In the genomic region with DNA sequence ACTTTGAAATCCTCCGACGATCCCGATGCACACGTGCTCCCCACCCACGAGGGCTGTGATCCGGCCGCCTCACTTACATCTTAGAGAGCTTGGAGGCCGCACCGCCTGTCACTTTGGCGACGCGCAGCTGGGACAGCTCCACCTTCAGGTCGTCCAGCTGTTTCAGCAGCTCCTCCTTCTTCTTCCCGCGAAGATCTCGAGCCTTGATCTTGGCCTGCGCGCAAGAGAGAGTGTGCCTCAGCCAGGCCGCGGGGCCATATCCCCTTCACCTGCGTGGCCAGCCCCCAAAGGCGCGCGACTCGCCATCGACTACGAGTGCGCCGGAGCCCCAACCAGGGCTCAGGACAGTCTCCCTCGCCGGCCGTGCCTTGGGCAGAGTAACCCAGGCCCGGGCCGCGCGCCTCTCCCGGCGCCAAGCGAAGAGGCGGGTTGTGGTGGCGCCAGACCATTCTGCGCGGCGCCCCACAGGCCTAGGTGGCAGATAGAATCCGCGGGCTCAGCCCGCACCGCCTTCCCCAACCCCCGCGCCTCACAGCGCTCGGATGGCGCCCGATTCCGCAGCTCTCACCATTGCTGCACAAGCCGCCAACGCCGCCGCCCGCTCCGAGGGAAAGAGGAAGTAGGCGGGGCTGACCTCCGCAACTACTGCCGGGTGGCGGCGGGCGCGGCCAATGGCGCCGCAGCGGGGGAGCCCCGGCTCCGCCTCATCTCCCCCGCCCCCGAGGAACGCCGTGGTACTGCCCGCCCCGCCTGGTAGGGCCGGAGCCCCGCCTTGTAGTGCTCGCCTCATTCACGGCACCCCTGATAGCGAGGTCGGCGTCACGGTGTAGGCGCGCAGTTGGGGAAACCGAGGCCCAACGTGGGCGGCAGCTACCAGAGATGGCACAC, we compare ENCODE assay signal across 2 cellular contexts.
TF ChIP-seq lines count a peak whose summit lies in the region.

A gene (plus strand): TSS at position 789 of the 888 bp plus-strand sequence. CDS start 7,161 bp downstream, outside the sequence.
A gene (minus strand): TSS at position 616 of the 888 bp plus-strand sequence. CDS start 45 bp downstream, at position 571.

TF ChIP-seq in A549, 52 proteins besides CTCF, POLR2A, EP300 and RAD21 (continued from another document):
- TF ChIP-seq, protein P1, sequence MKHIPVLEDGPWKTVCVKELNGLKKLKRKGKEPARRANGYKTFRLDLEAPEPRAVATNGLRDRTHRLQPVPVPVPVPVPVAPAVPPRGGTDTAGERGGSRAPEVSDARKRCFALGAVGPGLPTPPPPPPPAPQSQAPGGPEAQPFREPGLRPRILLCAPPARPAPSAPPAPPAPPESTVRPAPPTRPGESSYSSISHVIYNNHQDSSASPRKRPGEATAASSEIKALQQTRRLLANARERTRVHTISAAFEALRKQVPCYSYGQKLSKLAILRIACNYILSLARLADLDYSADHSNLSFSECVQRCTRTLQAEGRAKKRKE (CRISPR knock-in tag; IDR thresholded peaks at IDR 0.05; ENCODE audit: low read depth) = no peak
- TF ChIP-seq TFCP2L1 (CRISPR knock-in tag; IDR thresholded peaks at IDR 0.05) (peak; percentile 70; the same call in 1 of the 2 replicates), MAZ (IDR thresholded peaks at IDR 0.05; ENCODE audit: borderline replicate concordance, low read depth, low read length) (no peak), ESRRA (IDR thresholded peaks at IDR 0.05; ENCODE audit: borderline replicate concordance, low read length) (no peak), EHMT2 (IDR thresholded peaks at IDR 0.05; ENCODE audit: low read depth) (no peak), KDM1A (IDR thresholded peaks at IDR 0.05; ENCODE audit: low read depth) (no peak), CHD2 (IDR thresholded peaks at IDR 0.05; ENCODE audit: low read length, partially characterized antibody) (no peak), ZFP36 (IDR thresholded peaks at IDR 0.05; ENCODE audit: borderline replicate concordance, partially characterized antibody) (no peak), HOXB5 (CRISPR knock-in tag; IDR thresholded peaks at IDR 0.05) (no peak), HOXB13 (CRISPR knock-in tag; IDR thresholded peaks at IDR 0.05; ENCODE audit: low read depth) (no peak), FOSL2 (IDR thresholded peaks at IDR 0.05) (no peak), FOSL2 (CRISPR knock-in tag; IDR thresholded peaks at IDR 0.05) (peak; percentile 33; the same call in 1 of the 2 replicates), CBX8 (IDR thresholded peaks at IDR 0.05) (no peak), JUNB (IDR thresholded peaks at IDR 0.05) (no peak), PHF8 (IDR thresholded peaks at IDR 0.05; ENCODE audit: borderline replicate concordance, low read depth) (peak; percentile 65; the same call in 1 of the 2 replicates), MAFK (IDR thresholded peaks at IDR 0.05; ENCODE audit: partially characterized antibody) (no peak), FOXS1 (CRISPR knock-in tag; IDR thresholded peaks at IDR 0.05) (no peak), EHF (CRISPR knock-in tag; IDR thresholded peaks at IDR 0.05) (no peak)
- TF ChIP-seq, protein P2, sequence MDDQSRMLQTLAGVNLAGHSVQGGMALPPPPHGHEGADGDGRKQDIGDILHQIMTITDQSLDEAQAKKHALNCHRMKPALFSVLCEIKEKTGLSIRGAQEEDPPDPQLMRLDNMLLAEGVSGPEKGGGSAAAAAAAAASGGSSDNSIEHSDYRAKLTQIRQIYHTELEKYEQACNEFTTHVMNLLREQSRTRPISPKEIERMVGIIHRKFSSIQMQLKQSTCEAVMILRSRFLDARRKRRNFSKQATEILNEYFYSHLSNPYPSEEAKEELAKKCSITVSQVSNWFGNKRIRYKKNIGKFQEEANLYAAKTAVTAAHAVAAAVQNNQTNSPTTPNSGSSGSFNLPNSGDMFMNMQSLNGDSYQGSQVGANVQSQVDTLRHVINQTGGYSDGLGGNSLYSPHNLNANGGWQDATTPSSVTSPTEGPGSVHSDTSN (IDR thresholded peaks at IDR 0.05) = peak; percentile 64
- TF ChIP-seq, protein P3, sequence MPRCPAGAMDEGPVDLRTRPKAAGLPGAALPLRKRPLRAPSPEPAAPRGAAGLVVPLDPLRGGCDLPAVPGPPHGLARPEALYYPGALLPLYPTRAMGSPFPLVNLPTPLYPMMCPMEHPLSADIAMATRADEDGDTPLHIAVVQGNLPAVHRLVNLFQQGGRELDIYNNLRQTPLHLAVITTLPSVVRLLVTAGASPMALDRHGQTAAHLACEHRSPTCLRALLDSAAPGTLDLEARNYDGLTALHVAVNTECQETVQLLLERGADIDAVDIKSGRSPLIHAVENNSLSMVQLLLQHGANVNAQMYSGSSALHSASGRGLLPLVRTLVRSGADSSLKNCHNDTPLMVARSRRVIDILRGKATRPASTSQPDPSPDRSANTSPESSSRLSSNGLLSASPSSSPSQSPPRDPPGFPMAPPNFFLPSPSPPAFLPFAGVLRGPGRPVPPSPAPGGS (IDR thresholded peaks at IDR 0.05) = peak; percentile 91
- TF ChIP-seq, protein P4, sequence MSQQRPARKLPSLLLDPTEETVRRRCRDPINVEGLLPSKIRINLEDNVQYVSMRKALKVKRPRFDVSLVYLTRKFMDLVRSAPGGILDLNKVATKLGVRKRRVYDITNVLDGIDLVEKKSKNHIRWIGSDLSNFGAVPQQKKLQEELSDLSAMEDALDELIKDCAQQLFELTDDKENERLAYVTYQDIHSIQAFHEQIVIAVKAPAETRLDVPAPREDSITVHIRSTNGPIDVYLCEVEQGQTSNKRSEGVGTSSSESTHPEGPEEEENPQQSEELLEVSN (IDR thresholded peaks at IDR 0.05; ENCODE audit: borderline replicate concordance, low read depth) = peak; percentile 43; the same call in 1 of the 2 replicates
- TF ChIP-seq, protein P5, sequence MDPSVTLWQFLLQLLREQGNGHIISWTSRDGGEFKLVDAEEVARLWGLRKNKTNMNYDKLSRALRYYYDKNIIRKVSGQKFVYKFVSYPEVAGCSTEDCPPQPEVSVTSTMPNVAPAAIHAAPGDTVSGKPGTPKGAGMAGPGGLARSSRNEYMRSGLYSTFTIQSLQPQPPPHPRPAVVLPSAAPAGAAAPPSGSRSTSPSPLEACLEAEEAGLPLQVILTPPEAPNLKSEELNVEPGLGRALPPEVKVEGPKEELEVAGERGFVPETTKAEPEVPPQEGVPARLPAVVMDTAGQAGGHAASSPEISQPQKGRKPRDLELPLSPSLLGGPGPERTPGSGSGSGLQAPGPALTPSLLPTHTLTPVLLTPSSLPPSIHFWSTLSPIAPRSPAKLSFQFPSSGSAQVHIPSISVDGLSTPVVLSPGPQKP (IDR thresholded peaks at IDR 0.05; ENCODE audit: low read depth, low read length) = no peak

TF ChIP-seq in K562, 482 proteins besides CTCF, POLR2A, EP300 and RAD21 (continued from another document and continues in another):
- TF ChIP-seq RFX1 (IDR thresholded peaks at IDR 0.05) (no peak), HNRNPK (IDR thresholded peaks at IDR 0.05; ENCODE audit: low read depth, low read length, poor library complexity, severe bottlenecking) (no peak), MAFK (IDR thresholded peaks at IDR 0.05; ENCODE audit: low read length) (0 out of 2 replicates have a peak, but pooled peaks have one; percentile 3), MTA3 (IDR thresholded peaks at IDR 0.05; ENCODE audit: borderline replicate concordance) (no peak; the same call in 1 of the 2 replicates), SAFB2 (IDR thresholded peaks at IDR 0.05; ENCODE audit: borderline replicate concordance, low read depth, low read length, severe bottlenecking) (no peak), SPI1 (IDR thresholded peaks at IDR 0.05; ENCODE audit: borderline replicate concordance, low read depth, low read length) (peak; percentile 85), CC2D1A (IDR thresholded peaks at IDR 0.05) (no peak), PPARD (CRISPR knock-in tag; IDR thresholded peaks at IDR 0.05) (no peak)
- TF ChIP-seq, protein P6, sequence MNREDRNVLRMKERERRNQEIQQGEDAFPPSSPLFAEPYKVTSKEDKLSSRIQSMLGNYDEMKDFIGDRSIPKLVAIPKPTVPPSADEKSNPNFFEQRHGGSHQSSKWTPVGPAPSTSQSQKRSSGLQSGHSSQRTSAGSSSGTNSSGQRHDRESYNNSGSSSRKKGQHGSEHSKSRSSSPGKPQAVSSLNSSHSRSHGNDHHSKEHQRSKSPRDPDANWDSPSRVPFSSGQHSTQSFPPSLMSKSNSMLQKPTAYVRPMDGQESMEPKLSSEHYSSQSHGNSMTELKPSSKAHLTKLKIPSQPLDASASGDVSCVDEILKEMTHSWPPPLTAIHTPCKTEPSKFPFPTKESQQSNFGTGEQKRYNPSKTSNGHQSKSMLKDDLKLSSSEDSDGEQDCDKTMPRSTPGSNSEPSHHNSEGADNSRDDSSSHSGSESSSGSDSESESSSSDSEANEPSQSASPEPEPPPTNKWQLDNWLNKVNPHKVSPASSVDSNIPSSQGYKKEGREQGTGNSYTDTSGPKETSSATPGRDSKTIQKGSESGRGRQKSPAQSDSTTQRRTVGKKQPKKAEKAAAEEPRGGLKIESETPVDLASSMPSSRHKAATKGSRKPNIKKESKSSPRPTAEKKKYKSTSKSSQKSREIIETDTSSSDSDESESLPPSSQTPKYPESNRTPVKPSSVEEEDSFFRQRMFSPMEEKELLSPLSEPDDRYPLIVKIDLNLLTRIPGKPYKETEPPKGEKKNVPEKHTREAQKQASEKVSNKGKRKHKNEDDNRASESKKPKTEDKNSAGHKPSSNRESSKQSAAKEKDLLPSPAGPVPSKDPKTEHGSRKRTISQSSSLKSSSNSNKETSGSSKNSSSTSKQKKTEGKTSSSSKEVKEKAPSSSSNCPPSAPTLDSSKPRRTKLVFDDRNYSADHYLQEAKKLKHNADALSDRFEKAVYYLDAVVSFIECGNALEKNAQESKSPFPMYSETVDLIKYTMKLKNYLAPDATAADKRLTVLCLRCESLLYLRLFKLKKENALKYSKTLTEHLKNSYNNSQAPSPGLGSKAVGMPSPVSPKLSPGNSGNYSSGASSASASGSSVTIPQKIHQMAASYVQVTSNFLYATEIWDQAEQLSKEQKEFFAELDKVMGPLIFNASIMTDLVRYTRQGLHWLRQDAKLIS (CRISPR knock-in tag; IDR thresholded peaks at IDR 0.05) = peak; percentile 89
- TF ChIP-seq, protein P7, sequence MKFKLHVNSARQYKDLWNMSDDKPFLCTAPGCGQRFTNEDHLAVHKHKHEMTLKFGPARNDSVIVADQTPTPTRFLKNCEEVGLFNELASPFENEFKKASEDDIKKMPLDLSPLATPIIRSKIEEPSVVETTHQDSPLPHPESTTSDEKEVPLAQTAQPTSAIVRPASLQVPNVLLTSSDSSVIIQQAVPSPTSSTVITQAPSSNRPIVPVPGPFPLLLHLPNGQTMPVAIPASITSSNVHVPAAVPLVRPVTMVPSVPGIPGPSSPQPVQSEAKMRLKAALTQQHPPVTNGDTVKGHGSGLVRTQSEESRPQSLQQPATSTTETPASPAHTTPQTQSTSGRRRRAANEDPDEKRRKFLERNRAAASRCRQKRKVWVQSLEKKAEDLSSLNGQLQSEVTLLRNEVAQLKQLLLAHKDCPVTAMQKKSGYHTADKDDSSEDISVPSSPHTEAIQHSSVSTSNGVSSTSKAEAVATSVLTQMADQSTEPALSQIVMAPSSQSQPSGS (CRISPR knock-in tag; IDR thresholded peaks at IDR 0.05) = no peak
- TF ChIP-seq, protein P8, sequence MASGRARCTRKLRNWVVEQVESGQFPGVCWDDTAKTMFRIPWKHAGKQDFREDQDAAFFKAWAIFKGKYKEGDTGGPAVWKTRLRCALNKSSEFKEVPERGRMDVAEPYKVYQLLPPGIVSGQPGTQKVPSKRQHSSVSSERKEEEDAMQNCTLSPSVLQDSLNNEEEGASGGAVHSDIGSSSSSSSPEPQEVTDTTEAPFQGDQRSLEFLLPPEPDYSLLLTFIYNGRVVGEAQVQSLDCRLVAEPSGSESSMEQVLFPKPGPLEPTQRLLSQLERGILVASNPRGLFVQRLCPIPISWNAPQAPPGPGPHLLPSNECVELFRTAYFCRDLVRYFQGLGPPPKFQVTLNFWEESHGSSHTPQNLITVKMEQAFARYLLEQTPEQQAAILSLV (tag; IDR thresholded peaks at IDR 0.05) = no peak
- TF ChIP-seq, protein P9, sequence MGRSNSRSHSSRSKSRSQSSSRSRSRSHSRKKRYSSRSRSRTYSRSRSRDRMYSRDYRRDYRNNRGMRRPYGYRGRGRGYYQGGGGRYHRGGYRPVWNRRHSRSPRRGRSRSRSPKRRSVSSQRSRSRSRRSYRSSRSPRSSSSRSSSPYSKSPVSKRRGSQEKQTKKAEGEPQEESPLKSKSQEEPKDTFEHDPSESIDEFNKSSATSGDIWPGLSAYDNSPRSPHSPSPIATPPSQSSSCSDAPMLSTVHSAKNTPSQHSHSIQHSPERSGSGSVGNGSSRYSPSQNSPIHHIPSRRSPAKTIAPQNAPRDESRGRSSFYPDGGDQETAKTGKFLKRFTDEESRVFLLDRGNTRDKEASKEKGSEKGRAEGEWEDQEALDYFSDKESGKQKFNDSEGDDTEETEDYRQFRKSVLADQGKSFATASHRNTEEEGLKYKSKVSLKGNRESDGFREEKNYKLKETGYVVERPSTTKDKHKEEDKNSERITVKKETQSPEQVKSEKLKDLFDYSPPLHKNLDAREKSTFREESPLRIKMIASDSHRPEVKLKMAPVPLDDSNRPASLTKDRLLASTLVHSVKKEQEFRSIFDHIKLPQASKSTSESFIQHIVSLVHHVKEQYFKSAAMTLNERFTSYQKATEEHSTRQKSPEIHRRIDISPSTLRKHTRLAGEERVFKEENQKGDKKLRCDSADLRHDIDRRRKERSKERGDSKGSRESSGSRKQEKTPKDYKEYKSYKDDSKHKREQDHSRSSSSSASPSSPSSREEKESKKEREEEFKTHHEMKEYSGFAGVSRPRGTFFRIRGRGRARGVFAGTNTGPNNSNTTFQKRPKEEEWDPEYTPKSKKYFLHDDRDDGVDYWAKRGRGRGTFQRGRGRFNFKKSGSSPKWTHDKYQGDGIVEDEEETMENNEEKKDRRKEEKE (IDR thresholded peaks at IDR 0.05; ENCODE audit: borderline replicate concordance in 1 of 2, control insufficient read depth in 1 of 2, low read depth in 2 of 2, low read length in 1 of 2) = peak in 1 of 2 experiments; percentile 85; a peak in 2 of 4 replicates
- TF ChIP-seq, protein P10, sequence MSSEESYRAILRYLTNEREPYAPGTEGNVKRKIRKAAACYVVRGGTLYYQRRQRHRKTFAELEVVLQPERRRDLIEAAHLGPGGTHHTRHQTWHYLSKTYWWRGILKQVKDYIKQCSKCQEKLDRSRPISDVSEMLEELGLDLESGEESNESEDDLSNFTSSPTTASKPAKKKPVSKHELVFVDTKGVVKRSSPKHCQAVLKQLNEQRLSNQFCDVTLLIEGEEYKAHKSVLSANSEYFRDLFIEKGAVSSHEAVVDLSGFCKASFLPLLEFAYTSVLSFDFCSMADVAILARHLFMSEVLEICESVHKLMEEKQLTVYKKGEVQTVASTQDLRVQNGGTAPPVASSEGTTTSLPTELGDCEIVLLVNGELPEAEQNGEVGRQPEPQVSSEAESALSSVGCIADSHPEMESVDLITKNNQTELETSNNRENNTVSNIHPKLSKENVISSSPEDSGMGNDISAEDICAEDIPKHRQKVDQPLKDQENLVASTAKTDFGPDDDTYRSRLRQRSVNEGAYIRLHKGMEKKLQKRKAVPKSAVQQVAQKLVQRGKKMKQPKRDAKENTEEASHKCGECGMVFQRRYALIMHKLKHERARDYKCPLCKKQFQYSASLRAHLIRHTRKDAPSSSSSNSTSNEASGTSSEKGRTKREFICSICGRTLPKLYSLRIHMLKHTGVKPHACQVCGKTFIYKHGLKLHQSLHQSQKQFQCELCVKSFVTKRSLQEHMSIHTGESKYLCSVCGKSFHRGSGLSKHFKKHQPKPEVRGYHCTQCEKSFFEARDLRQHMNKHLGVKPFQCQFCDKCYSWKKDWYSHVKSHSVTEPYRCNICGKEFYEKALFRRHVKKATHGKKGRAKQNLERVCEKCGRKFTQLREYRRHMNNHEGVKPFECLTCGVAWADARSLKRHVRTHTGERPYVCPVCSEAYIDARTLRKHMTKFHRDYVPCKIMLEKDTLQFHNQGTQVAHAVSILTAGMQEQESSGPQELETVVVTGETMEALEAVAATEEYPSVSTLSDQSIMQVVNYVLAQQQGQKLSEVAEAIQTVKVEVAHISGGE (CRISPR knock-in tag; IDR thresholded peaks at IDR 0.05) = peak in 2 of 3 experiments; percentile 5 to 76; a peak in 2 of 6 replicates
